22 cellular contexts compared by ENCODE assay signal in the genomic region with DNA sequence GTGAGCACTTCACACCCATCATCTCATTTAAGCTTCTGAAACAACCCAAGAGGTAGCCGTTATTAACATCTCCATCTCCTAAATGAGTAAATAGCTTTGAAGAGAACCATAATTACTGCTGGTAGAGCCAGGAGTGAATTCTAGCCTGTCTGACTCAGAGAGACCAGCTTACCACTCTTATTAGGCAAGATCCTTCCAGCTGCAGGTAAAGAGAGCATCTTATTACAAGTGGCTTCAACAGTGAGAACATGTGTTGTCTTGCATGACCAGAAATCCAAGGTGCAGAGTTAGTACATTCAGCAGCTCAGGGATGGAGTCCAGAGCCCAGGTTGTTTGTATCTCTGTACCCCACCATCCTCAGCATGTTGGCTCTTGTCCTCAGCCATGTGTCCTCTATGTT. TPM values are rescaled to one million over a fixed set of nuclear protein-coding genes. Genes with fewer than 3 reads are reported as not detected.
DNase-seq lines count a peak whose midpoint lies in the region; ATAC-seq lines count a peak whose summit lies in the region.
"Had no signal": no experiment of that assay in that cellular context is flagged by ENCODE, and none has a peak within 500 bp of the region (broad histone marks: within the 10 kb centered on the region; RNA-seq: fewer than 3 reads in every experiment).

No MANE protein-coding gene starts in this region.

- no peak overlapping the region for H3K27ac ChIP-seq in epithelial cell of prostate
- H3K27ac ChIP-seq: C4-2B, SK-N-MC had no signal

- DNase-seq in NCI-H2107 treated with DMSO at 0.1 percent for 48 hours (lab: John Stamatoyannopoulos, UW; ENCODE audit: unreplicated experiment) (peak; percentile 13), NCI-H2107 (lab: John Stamatoyannopoulos, UW) (no peak), NCI-H69 (lab: John Stamatoyannopoulos, UW) (peak; percentile 8), epithelial cell of prostate (ENCODE audit: low read depth, low spot score) (peak; percentile 63), renal cortical epithelial cell (ENCODE audit: low read depth) (peak; percentile 38), NK-92 (lab: John Stamatoyannopoulos, UW; ENCODE audit: unreplicated experiment) (no peak)
- DNase-seq in stimulated activated CD4-positive, alpha-beta T cell treated with anti-CD3 and anti-CD28 coated beads, Interleukin-12 subunit alpha, Interleukin-12 subunit beta, amount 100 ng/mL, for 4 hours: no peak
- DNase-seq: Calu3; CD8-positive, alpha-beta memory T cell; DMS153; GF-D8; MM.1S; NCI-H1048; NCI-H2081 treated with DMSO at 0.1 percent for 48 hours; NCI-H226; NCI-H524 treated with DMSO at 0.1 percent for 48 hours; SHP77 treated with DMSO at 0.1 percent for 48 hours; SW 1271 had no signal

- no peak for ATAC-seq in HG03521 (IDR thresholded peaks at IDR 0.05; ENCODE audit: unreplicated experiment)
- ATAC-seq: HCT116 had no signal

RNA-seq across cellular contexts. Expression of gene AFAP1L1, which starts 10.9 kb away (rescaled TPM):
- 21.9 and 30.0 TPM in 2 replicates for total RNA-seq in renal cortical epithelial cell

Comparison
In these comparisons a context has a peak if more than half of its experiments do, and no peak if none do; other contexts are left out.
1. DNase-seq: peak in NCI-H2107 treated with DMSO at 0.1 percent for 48 hours (single experiment), NCI-H69 (single experiment), epithelial cell of prostate (single experiment) and renal cortical epithelial cell (single experiment); none in NCI-H2107 (single experiment), stimulated activated CD4-positive, alpha-beta T cell treated with anti-CD3 and anti-CD28 coated beads, Interleukin-12 subunit alpha, Interleukin-12 subunit beta, amount 100 ng/mL, for 4 hours (single experiment) and NK-92 (single experiment).